In genomic region chr15:70508561-70509281, GRCh38 we compare ENCODE assay signal across 8 cellular contexts.
DNase-seq lines count a peak whose midpoint lies in the region; ATAC-seq and TF ChIP-seq lines count a peak whose summit lies in the region.

No MANE protein-coding gene starts in this region.

- intact Hi-C loops in CD14-positive monocyte (cut with micrococcal nuclease) = loop anchor here (1.0 to 10.0 kb wide), 9 partner anchors 16 to 791 kb away; partner anchors contain the start of gene TLE3 (in 2 of the 2)
- intact Hi-C loops in thyroid gland (cut with DNase I) = no loop called here
- intact Hi-C loops in uterus (cut with DNase I; ENCODE audit: low total_unique reads) = no loop called here

- WGBS in thyroid gland, 2 donors = 63 to 72% methylated on average over 5 of the region's 5 CpGs

- H3F3A ChIP-seq in Loucy (ENCODE audit: low read depth) = no peaks in the 10 kb centered on the region; the same call in 1 of the 2 replicates

- peak overlapping the region; percentile 44 for H3K4me2 ChIP-seq in Loucy (ENCODE audit: low read depth, low read length, poor library complexity, severe bottlenecking)

- H3K27ac ChIP-seq in thyroid gland (no peak overlapping the region), uterus (no peak overlapping the region)

- H4K20me1 ChIP-seq in Loucy (ENCODE audit: insufficient read depth, low read length, poor library complexity, severe bottlenecking) = no peaks in the 10 kb centered on the region

- no peaks in the 10 kb centered on the region for H3K9me2 ChIP-seq in Loucy (replicated peaks; ENCODE audit: low read depth, low read length)

- H3K4me1 ChIP-seq in Loucy (ENCODE audit: insufficient read depth, low read length, poor library complexity, severe bottlenecking) (peaks cover 72% of the 10 kb centered on the region), thyroid gland (peaks cover 0 to 11% of the 10 kb centered on the region in 2 donors), uterus (peaks cover 0 to 11% of the 10 kb centered on the region in 2 donors)

- H3K79me2 ChIP-seq in Loucy (ENCODE audit: insufficient read depth, low read length) = 0 out of 2 replicates have a peak, but pooled peaks cover 4% of the 10 kb centered on the region

- H3K4me3 ChIP-seq in Loucy (ENCODE audit: low read length, poor library complexity, severe bottlenecking) = no peak overlapping the region
- H3K4me3 ChIP-seq in thyroid gland (replicated peaks in 1 of 3) = no peak overlapping the region
- no peak overlapping the region for H3K4me3 ChIP-seq in uterus

- TF ChIP-seq POLR2A in thyroid gland (IDR thresholded peaks at IDR 0.05) = no peak
- no peak for TF ChIP-seq POLR2A in uterus (IDR thresholded peaks at IDR 0.05)

- H3K27me3 Mint-ChIP-seq in CD14-positive monocyte (ENCODE audit: low read depth in 3 of 3) = peaks cover 0 to 27% (median 0%) of the 10 kb centered on the region in 3 donors
- no peaks in the 10 kb centered on the region for H3K27me3 Mint-ChIP-seq in activated naive CD8-positive, alpha-beta T cell treated with anti-CD3 and anti-CD28 coated beads for 36 hours

- TF ChIP-seq CTCF in CD14-positive monocyte (IDR thresholded peaks at IDR 0.05) = no peak
- TF ChIP-seq CTCF in Loucy (conservative IDR thresholded peaks at IDR 0.05; ENCODE audit: low read length) = 0 out of 2 replicates have a peak, but pooled peaks have one; percentile 9
- TF ChIP-seq CTCF in thyroid gland (IDR thresholded peaks at IDR 0.05) = no peak
- TF ChIP-seq CTCF in uterus (IDR thresholded peaks at IDR 0.05) = no peak

- no peaks in the 10 kb centered on the region for H3K27me3 ChIP-seq in Loucy (ENCODE audit: insufficient read depth, low read length, poor library complexity, severe bottlenecking)
- H3K27me3 ChIP-seq in thyroid gland = no peaks in the 10 kb centered on the region
- no peaks in the 10 kb centered on the region for H3K27me3 ChIP-seq in uterus

- H3K9ac ChIP-seq in Loucy (ENCODE audit: low read depth, low read length, poor library complexity, severe bottlenecking) = peak overlapping the region; percentile 54

- ATAC-seq in GM21367 (IDR thresholded peaks at IDR 0.05; ENCODE audit: unreplicated experiment) = no peak

- peak overlapping the region; percentile 34 to 51 for H3K4me3 Mint-ChIP-seq in CD14-positive monocyte
- H3K4me3 Mint-ChIP-seq in activated naive CD8-positive, alpha-beta T cell treated with anti-CD3 and anti-CD28 coated beads for 36 hours = no peak overlapping the region

- peak overlapping the region; percentile 94 to 99 (median 98) for H3K27ac Mint-ChIP-seq in CD14-positive monocyte
- peak overlapping the region; percentile 75 for H3K27ac Mint-ChIP-seq in activated naive CD8-positive, alpha-beta T cell treated with anti-CD3 and anti-CD28 coated beads for 36 hours

- H3K9me3 Mint-ChIP-seq in CD14-positive monocyte = peaks cover 9 to 30% (median 22%) of the 10 kb centered on the region in 7 donors
- H3K9me3 Mint-ChIP-seq in activated naive CD8-positive, alpha-beta T cell treated with anti-CD3 and anti-CD28 coated beads for 36 hours = peaks cover 33% of the 10 kb centered on the region

- H3K36me3 ChIP-seq in Loucy (ENCODE audit: insufficient read depth, low read length) (no peaks in the 10 kb centered on the region), thyroid gland (no peaks in the 10 kb centered on the region), uterus (no peaks in the 10 kb centered on the region)

- H3K36me3 Mint-ChIP-seq in CD14-positive monocyte = peaks cover 11 to 17% of the 10 kb centered on the region in 2 donors
- H3K36me3 Mint-ChIP-seq in activated naive CD8-positive, alpha-beta T cell treated with anti-CD3 and anti-CD28 coated beads for 36 hours = peaks cover 29% of the 10 kb centered on the region

- no peak overlapping the region for H2AFZ ChIP-seq in Loucy (ENCODE audit: low read length)

- DNase-seq in CD14-positive monocyte (ENCODE audit: low spot score) (peak; percentile 89), myocyte (ENCODE audit: low read depth) (peak; percentile 92), occipital lobe (lab: John Stamatoyannopoulos, UW) (no peak), thyroid gland (no peak), uterus (no peak)
- DNase-seq in activated naive CD8-positive, alpha-beta T cell treated with anti-CD3 and anti-CD28 coated beads for 36 hours = peak; percentile 53

- H3K9me3 ChIP-seq in Loucy (ENCODE audit: insufficient read depth, low read depth, low read length) (peaks cover 6% of the 10 kb centered on the region; the same call in 1 of the 2 replicates), thyroid gland (no peaks in the 10 kb centered on the region), uterus (peaks cover 0 to 4% of the 10 kb centered on the region in 2 donors)

- peaks cover 75% of the 10 kb centered on the region for H3K4me1 Mint-ChIP-seq in CD14-positive monocyte
- H3K4me1 Mint-ChIP-seq in activated naive CD8-positive, alpha-beta T cell treated with anti-CD3 and anti-CD28 coated beads for 36 hours = peaks cover 50% of the 10 kb centered on the region

Comparison
In these comparisons a context has a peak if more than half of its experiments do, and no peak if none do; other contexts are left out.
1. DNase-seq: peak in CD14-positive monocyte (single experiment), activated naive CD8-positive, alpha-beta T cell treated with anti-CD3 and anti-CD28 coated beads for 36 hours (single experiment) and myocyte (single experiment); none in occipital lobe (single experiment), thyroid gland (0 of 2) and uterus (0 of 2).
2. intact Hi-C loops: an anchor here in CD14-positive monocyte (1.0 to 10.0 kb wide); none called in thyroid gland and uterus.